In the genomic region with DNA sequence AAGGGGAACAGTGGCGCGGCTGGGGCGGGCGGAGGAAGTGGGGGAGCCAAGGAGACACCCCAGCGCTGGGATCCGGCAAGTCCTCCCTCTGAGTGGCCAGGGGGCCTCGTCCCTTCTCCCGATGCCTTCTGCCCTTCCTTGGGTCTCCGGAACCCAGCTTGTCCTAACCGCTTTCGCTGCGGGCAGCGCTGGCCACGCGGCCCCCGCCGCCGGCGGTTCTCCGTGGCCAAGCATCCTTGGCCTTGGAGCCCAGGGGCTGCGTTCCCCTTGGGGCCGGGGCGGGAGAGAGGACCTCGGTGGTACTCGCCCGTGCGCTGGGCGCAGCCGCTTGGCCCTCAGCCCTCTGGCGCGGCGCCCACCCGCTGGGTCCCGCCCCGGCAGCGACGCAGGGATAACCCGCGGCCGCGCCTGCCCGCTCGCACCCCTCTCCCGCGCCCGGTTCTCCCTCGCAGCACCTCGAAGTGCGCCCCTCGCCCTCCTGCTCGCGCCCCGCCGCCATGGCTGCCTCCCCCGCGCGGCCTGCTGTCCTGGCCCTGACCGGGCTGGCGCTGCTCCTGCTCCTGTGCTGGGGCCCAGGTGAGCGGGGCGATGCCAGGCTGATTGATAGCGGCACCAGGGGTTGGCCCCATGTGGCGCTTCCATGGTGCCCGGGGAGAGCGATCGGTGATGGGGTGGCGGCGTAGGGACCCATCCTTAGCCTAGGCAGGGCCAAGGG, we compare ENCODE assay signal across 8 cellular contexts.
DNase-seq lines count a peak whose midpoint lies in the region; ATAC-seq and TF ChIP-seq lines count a peak whose summit lies in the region.

No MANE protein-coding gene starts in this region.

- H3K27me3 Mint-ChIP-seq in activated B cell treated with CpG ODN at 0.5 μM for 24 hours (peaks cover 41% of the 10 kb centered on the region), brain (peaks cover 27% of the 10 kb centered on the region)

- POLR2A ChIA-PET in activated B cell treated with CpG ODN at 0.5 μM for 24 hours (lab: Charles Lee) = no interaction called here

- no peak for ATAC-seq in activated B cell treated with CpG ODN at 0.5 μM for 24 hours (ENCODE audit: low read depth)
- ATAC-seq in stimulated activated effector memory CD8-positive, alpha-beta T cell treated with anti-CD3 and anti-CD28 coated beads, Interleukin-12 subunit alpha, Interleukin-12 subunit beta, amount 100 ng/mL, for 72 hours = peak; percentile 50
- ATAC-seq in GM18517 (IDR thresholded peaks at IDR 0.05; ENCODE audit: unreplicated experiment) = no peak
- no peak for ATAC-seq in GM18867 (IDR thresholded peaks at IDR 0.05; ENCODE audit: unreplicated experiment)

- intact Hi-C loops in activated B cell treated with CpG ODN at 0.5 μM for 24 hours (cut with micrococcal nuclease) = no loop called here

- H3K9me3 Mint-ChIP-seq in activated B cell treated with CpG ODN at 0.5 μM for 24 hours (no peaks in the 10 kb centered on the region), brain (peaks cover 0 to 5% (median 0%) of the 10 kb centered on the region in 5 experiments)
- H3K9me3 Mint-ChIP-seq in stimulated activated effector memory CD8-positive, alpha-beta T cell treated with anti-CD3 and anti-CD28 coated beads, Interleukin-12 subunit alpha, Interleukin-12 subunit beta, amount 100 ng/mL, for 72 hours = no peaks in the 10 kb centered on the region

- CTCF ChIA-PET in activated B cell treated with CpG ODN at 0.5 μM for 24 hours (lab: Charles Lee) = no interaction called here

- H3K4me1 Mint-ChIP-seq in activated B cell treated with CpG ODN at 0.5 μM for 24 hours = peaks cover 10% of the 10 kb centered on the region
- H3K4me1 Mint-ChIP-seq in brain = peaks cover 34% of the 10 kb centered on the region
- peaks cover 11% of the 10 kb centered on the region for H3K4me1 Mint-ChIP-seq in stimulated activated effector memory CD8-positive, alpha-beta T cell treated with anti-CD3 and anti-CD28 coated beads, Interleukin-12 subunit alpha, Interleukin-12 subunit beta, amount 100 ng/mL, for 72 hours

- H3K27ac Mint-ChIP-seq in activated B cell treated with CpG ODN at 0.5 μM for 24 hours = no peak overlapping the region
- H3K27ac Mint-ChIP-seq in brain = peak overlapping the region in 1 of 5 experiments; percentile 77
- no peak overlapping the region for H3K27ac Mint-ChIP-seq in stimulated activated effector memory CD8-positive, alpha-beta T cell treated with anti-CD3 and anti-CD28 coated beads, Interleukin-12 subunit alpha, Interleukin-12 subunit beta, amount 100 ng/mL, for 72 hours

- DNase-seq in activated B cell treated with CpG ODN at 0.5 μM for 24 hours = no peak
- DNase-seq in left kidney (ENCODE audit: low read depth, low spot score) = peak; percentile 68
- DNase-seq in stimulated activated effector memory CD8-positive, alpha-beta T cell treated with anti-CD3 and anti-CD28 coated beads, Interleukin-12 subunit alpha, Interleukin-12 subunit beta, amount 100 ng/mL, for 72 hours (ENCODE audit: low spot score in 2 of 2) = no peak
- no peak for DNase-seq in D341Med (ENCODE audit: low spot score)
- no peak for DNase-seq in NCI-H146 (lab: John Stamatoyannopoulos, UW)

- peak overlapping the region; percentile 44 for H3K4me3 Mint-ChIP-seq in activated B cell treated with CpG ODN at 0.5 μM for 24 hours
- peak overlapping the region; percentile 49 to 81 (median 72) for H3K4me3 Mint-ChIP-seq in brain
- peak overlapping the region; percentile 47 for H3K4me3 Mint-ChIP-seq in stimulated activated effector memory CD8-positive, alpha-beta T cell treated with anti-CD3 and anti-CD28 coated beads, Interleukin-12 subunit alpha, Interleukin-12 subunit beta, amount 100 ng/mL, for 72 hours

- H3K36me3 Mint-ChIP-seq in activated B cell treated with CpG ODN at 0.5 μM for 24 hours (ENCODE audit: low read depth) = no peaks in the 10 kb centered on the region
- no peaks in the 10 kb centered on the region for H3K36me3 Mint-ChIP-seq in brain
- no peaks in the 10 kb centered on the region for H3K36me3 Mint-ChIP-seq in stimulated activated effector memory CD8-positive, alpha-beta T cell treated with anti-CD3 and anti-CD28 coated beads, Interleukin-12 subunit alpha, Interleukin-12 subunit beta, amount 100 ng/mL, for 72 hours

- TF ChIP-seq CTCF in activated B cell treated with CpG ODN at 0.5 μM for 24 hours (IDR thresholded peaks at IDR 0.05) = no peak
- no peak for TF ChIP-seq CTCF in brain (conservative IDR thresholded peaks at IDR 0.05)
